1 cellular context compared by ENCODE assay signal in genomic region chr6:52124126-52125121, GRCh38.
TF ChIP-seq lines count a peak whose summit lies in the region.

No MANE protein-coding gene starts in this region.

TF ChIP-seq in neural cell, 6 proteins besides CTCF, POLR2A, EP300 and RAD21 (continued from another document):
- TF ChIP-seq REST (IDR thresholded peaks at IDR 0.05; ENCODE audit: borderline replicate concordance) (peak; percentile 86), POLR2AphosphoS5 (IDR thresholded peaks at IDR 0.05) (peak; percentile 33), SMC3 (conservative IDR thresholded peaks at IDR 0.05; ENCODE audit: poor library complexity) (no peak), MXI1 (conservative IDR thresholded peaks at IDR 0.05; ENCODE audit: poor library complexity, severe bottlenecking) (no peak)
